ENCODE assay signal across 8 cellular contexts in genomic region chr1:214281902-214282695, GRCh38. TPM values are rescaled to one million over a fixed set of nuclear protein-coding genes. Genes with fewer than 3 reads are reported as not detected.
DNase-seq lines count a peak whose midpoint lies in the region; ATAC-seq and TF ChIP-seq lines count a peak whose summit lies in the region.

No MANE protein-coding gene starts in this region.

- POLR2A ChIA-PET in SK-N-SH (lab: Yijun Ruan, JAX): interaction anchor here (0.6 kb wide), 1 partner anchor 20 kb away, joined by 3 read pairs; no protein-coding TSS in a partner anchor
- POLR2A ChIA-PET in naive thymus-derived CD8-positive, alpha-beta T cell (lab: Charles Lee): no interaction called here

- peak overlapping the region; percentile 12 to 97; a peak in 2 of 4 replicates for H3K27ac ChIP-seq in SK-N-SH (ENCODE audit: low read depth in 2 of 2, low read length in 1 of 2)

- H3K9me2 ChIP-seq in SK-N-SH: no peaks in the 10 kb centered on the region

- no peaks in the 10 kb centered on the region for H3K27me3 ChIP-seq in SK-N-SH (ENCODE audit: insufficient read depth)

- TF ChIP-seq EP300 in SK-N-SH (IDR thresholded peaks at IDR 0.05; ENCODE audit: borderline replicate concordance in 1 of 2, low read depth in 1 of 2, low read length in 1 of 2): no peak

- CTCF ChIA-PET in SK-N-SH (lab: Yijun Ruan, JAX): interaction anchor here (0.7 to 1.7 kb wide), 4 partner anchors 20 to 68 kb away, joined by 3 to 4 read pairs (median 3); no protein-coding TSS in a partner anchor

- peaks cover 3 to 24% of the 10 kb centered on the region in 2 experiments; a peak in 3 of 4 replicates for H3K4me1 ChIP-seq in SK-N-SH (ENCODE audit: control insufficient read depth in 1 of 2, insufficient read depth in 2 of 2, low read depth in 1 of 2, low read length in 1 of 2)

- DNase-seq in DMS79 treated with DMSO at 0.1 percent for 48 hours (lab: John Stamatoyannopoulos, UW) (peak; percentile 51), SK-N-SH (peak; percentile 50), activated gamma-delta T cell (lab: John Stamatoyannopoulos, UW) (no peak)
- no peak for DNase-seq in naive thymus-derived CD8-positive, alpha-beta T cell

- peaks cover 8% of the 10 kb centered on the region for H3F3A ChIP-seq in SK-N-SH (replicated peaks; ENCODE audit: insufficient read depth)

- H3K36me3 ChIP-seq in SK-N-SH (replicated peaks in 1 of 2; ENCODE audit: control insufficient read depth in 1 of 2, insufficient read depth in 2 of 2, low read length in 1 of 2): no peaks in the 10 kb centered on the region

- H3K27me3 Mint-ChIP-seq in naive thymus-derived CD8-positive, alpha-beta T cell: no peaks in the 10 kb centered on the region

- peak overlapping the region; percentile 94 for H3K4me2 ChIP-seq in SK-N-SH

- TF ChIP-seq RAD21 in SK-N-SH (IDR thresholded peaks at IDR 0.05; ENCODE audit: low read length): no peak

- peaks cover 30% of the 10 kb centered on the region; the same call in 1 of the 2 replicates for H3K79me2 ChIP-seq in SK-N-SH (ENCODE audit: insufficient read depth)

- WGBS in SK-N-SH (ENCODE audit: low lambda C conversion rate): 15% methylated on average over 8 of the region's 9 CpGs

- no peaks in the 10 kb centered on the region for H3K36me3 Mint-ChIP-seq in naive thymus-derived CD8-positive, alpha-beta T cell

- H3K27ac Mint-ChIP-seq in naive thymus-derived CD8-positive, alpha-beta T cell: peak overlapping the region; percentile 54 to 92 (median 84)

- TF ChIP-seq CTCF in SK-N-SH (IDR thresholded peaks at IDR 0.05): no peak

- ATAC-seq in HG03097 (IDR thresholded peaks at IDR 0.05; ENCODE audit: low FRiP score, unreplicated experiment): peak; percentile 1
- ATAC-seq in esophagus mucosa: peak; percentile 43
- no peak for ATAC-seq in naive thymus-derived CD8-positive, alpha-beta T cell
- ATAC-seq in HG02571 (IDR thresholded peaks at IDR 0.05; ENCODE audit: unreplicated experiment): no peak
- ATAC-seq in GM21737 (IDR thresholded peaks at IDR 0.05; ENCODE audit: unreplicated experiment): no peak

- H3K9ac ChIP-seq in SK-N-SH: peak overlapping the region; percentile 86

- peaks cover 0 to 4% (median 0%) of the 10 kb centered on the region in 9 donors for H3K9me3 Mint-ChIP-seq in naive thymus-derived CD8-positive, alpha-beta T cell

- peaks cover 25 to 65% (median 56%) of the 10 kb centered on the region in 4 donors for H3K4me1 Mint-ChIP-seq in naive thymus-derived CD8-positive, alpha-beta T cell

- peak overlapping the region; percentile 90 to 91 for H3K4me3 ChIP-seq in SK-N-SH (ENCODE audit: low read depth in 2 of 2, low read length in 1 of 2)

- no peaks in the 10 kb centered on the region for H3K9me3 ChIP-seq in SK-N-SH

- no peaks in the 10 kb centered on the region for H4K20me1 ChIP-seq in SK-N-SH (ENCODE audit: insufficient read depth)

- H3K4me3 Mint-ChIP-seq in naive thymus-derived CD8-positive, alpha-beta T cell: peak overlapping the region; percentile 78 to 94 (median 90)

- peak overlapping the region; percentile 93 for H2AFZ ChIP-seq in SK-N-SH (ENCODE audit: low read depth)

TF ChIP-seq in SK-N-SH, 30 proteins besides CTCF, POLR2A, EP300 and RAD21:
- TF ChIP-seq NFIC (IDR thresholded peaks at IDR 0.05; ENCODE audit: borderline replicate concordance): no peak
- no peak for TF ChIP-seq MXI1 (IDR thresholded peaks at IDR 0.05; ENCODE audit: low read depth, low read length)
- no peak for TF ChIP-seq YY1 (IDR thresholded peaks at IDR 0.05; ENCODE audit: low read depth)
- no peak for TF ChIP-seq CHD2 (IDR thresholded peaks at IDR 0.05; ENCODE audit: low read length, partially characterized antibody)

RNA-seq across cellular contexts. Expression of gene SMYD2, which starts 1.1 kb away (rescaled TPM):
- 23.1 and 30.4 TPM in 2 replicates for polyA plus RNA-seq in SK-N-SH (2012; rRNA removed)
- polyA plus RNA-seq in SK-N-SH (2012; cell fraction: cytosol; rRNA removed): 27.4 and 27.8 TPM in 2 replicates
- 19.9 and 32.7 TPM in 2 replicates for polyA plus RNA-seq in SK-N-SH (2012; cell fraction: nucleus; rRNA removed)
- total RNA-seq in esophagus mucosa: 32.1 TPM
- 10 to 100 TPM; 37.2 to 39.5 TPM for total RNA-seq in naive thymus-derived CD8-positive, alpha-beta T cell
- polyA plus RNA-seq in naive thymus-derived CD8-positive, alpha-beta T cell: 10 to 100 TPM; 37.6 to 41.9 (median 41.7) TPM

Comparison
In these comparisons a context has a peak if more than half of its experiments do, and no peak if none do; other contexts are left out.
1. DNase-seq: peak in DMS79 treated with DMSO at 0.1 percent for 48 hours (single experiment) and SK-N-SH (single experiment); none in naive thymus-derived CD8-positive, alpha-beta T cell (0 of 10) and activated gamma-delta T cell (single experiment).
2. ATAC-seq: peak in HG03097 (single experiment) and esophagus mucosa (single experiment); none in naive thymus-derived CD8-positive, alpha-beta T cell (0 of 2), HG02571 (single experiment) and GM21737 (single experiment).